1 cellular context compared by ENCODE assay signal in the genomic region with DNA sequence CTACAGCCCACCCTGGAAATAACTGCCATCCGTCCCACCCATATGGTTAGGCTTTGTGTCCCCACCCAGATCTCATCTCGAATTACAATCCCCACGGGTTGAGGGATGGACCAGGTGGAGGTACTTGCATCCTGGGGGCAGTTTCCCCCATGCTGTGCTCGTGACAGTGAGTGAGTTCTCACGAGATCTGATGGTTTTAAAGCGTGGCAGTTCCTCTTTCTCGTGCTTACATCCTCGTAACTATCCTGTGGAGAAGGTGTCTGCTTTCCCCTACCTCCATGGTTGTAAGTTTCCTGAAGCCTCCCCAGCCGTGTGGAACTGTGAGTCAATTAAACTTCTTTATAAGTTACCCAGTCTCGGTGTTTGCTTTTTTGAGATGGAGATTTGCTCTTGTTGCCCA. TPM values are rescaled to one million over a fixed set of nuclear protein-coding genes. Genes with fewer than 3 reads are reported as not detected.
"Had no signal": no experiment of that assay in that cellular context is flagged by ENCODE, and none has a peak within 500 bp of the region (broad histone marks: within the 10 kb centered on the region; RNA-seq: fewer than 3 reads in every experiment).

No MANE protein-coding gene starts in this region.

RNA-seq across cellular contexts. Expression of gene CLEC18A, which starts 17.0 kb away (rescaled TPM):
- total RNA-seq: NCI-H460 had no signal
